Comparison of ENCODE assay signal across 1 cellular context in genomic region chr2:147250652-147251356, GRCh38.
TF ChIP-seq lines count a peak whose summit lies in the region.

No MANE protein-coding gene starts in this region.

TF ChIP-seq in SK-N-SH, 30 proteins besides CTCF, POLR2A, EP300 and RAD21 (continued from another document):
- no peak for TF ChIP-seq USF2 (IDR thresholded peaks at IDR 0.05; ENCODE audit: borderline replicate concordance, low read depth, low read length)
- TF ChIP-seq TAF1 (IDR thresholded peaks at IDR 0.05; ENCODE audit: borderline replicate concordance, low read depth, low read length), result no peak
- no peak for TF ChIP-seq IRF3 (IDR thresholded peaks at IDR 0.05; ENCODE audit: low read depth, low read length)
- TF ChIP-seq CHD2 (IDR thresholded peaks at IDR 0.05; ENCODE audit: low read length, partially characterized antibody), result no peak
- no peak for TF ChIP-seq YY1 (IDR thresholded peaks at IDR 0.05; ENCODE audit: low read depth)
- TF ChIP-seq GABPA (IDR thresholded peaks at IDR 0.05; ENCODE audit: low read depth), result no peak
